Comparison of ENCODE assay signal across 8 cellular contexts in genomic region chr1:94925561-94926364, GRCh38. TPM values are rescaled to one million over a fixed set of nuclear protein-coding genes. Genes with fewer than 3 reads are reported as not detected.
DNase-seq lines count a peak whose midpoint lies in the region; ATAC-seq, FAIRE-seq and TF ChIP-seq lines count a peak whose summit lies in the region.

No MANE protein-coding gene starts in this region.

- CTCF ChIA-PET in SK-N-SH (lab: Yijun Ruan, JAX), result interaction anchor here (1.0 to 5.2 kb wide), 7 partner anchors 12 to 124 kb away, joined by 3 to 36 read pairs (median 13); no protein-coding TSS in a partner anchor

- peak overlapping the region in 2 of 3 donors; percentile 76 to 89 for H3K27ac Mint-ChIP-seq in IgD-negative memory B cell
- no peak overlapping the region for H3K27ac Mint-ChIP-seq in dendritic cell treated with granulocyte-macrophage colony-stimulating factor and Interleukin-4, amounts not matched to agents 40 ng/mL and 50 ng/mL, for 4 days

- intact Hi-C loops in dendritic cell treated with granulocyte-macrophage colony-stimulating factor and Interleukin-4, amounts not matched to agents 40 ng/mL and 50 ng/mL, for 4 days (cut with micrococcal nuclease), result no loop called here
- intact Hi-C loops in kidney (cut with DNase I), result loop anchor here (10.0 kb wide), 1 partner anchor 61 kb away; no protein-coding TSS in a partner anchor

- H3K79me2 ChIP-seq in SK-N-SH (ENCODE audit: insufficient read depth), result peaks cover 77% of the 10 kb centered on the region

- H3K4me3 ChIP-seq in SK-N-SH (ENCODE audit: low read depth in 2 of 2, low read length in 1 of 2) (peak overlapping the region; percentile 96 to 98), kidney (ENCODE audit: low read length in 2 of 2) (peak overlapping the region; percentile 91 to 98), skeletal muscle tissue (ENCODE audit: low read length in 3 of 3) (peak overlapping the region; percentile 73 to 84 (median 74))

- H3K4me3 Mint-ChIP-seq in IgD-negative memory B cell, result peak overlapping the region; percentile 83 to 96 (median 90)
- H3K4me3 Mint-ChIP-seq in dendritic cell treated with granulocyte-macrophage colony-stimulating factor and Interleukin-4, amounts not matched to agents 40 ng/mL and 50 ng/mL, for 4 days, result peak overlapping the region; percentile 55

- peak; percentile 32 for ATAC-seq in GM18520 (IDR thresholded peaks at IDR 0.05; ENCODE audit: unreplicated experiment)
- no peak for ATAC-seq in HG03521 (IDR thresholded peaks at IDR 0.05; ENCODE audit: unreplicated experiment)

- H3K36me3 ChIP-seq in SK-N-SH (replicated peaks in 1 of 2; ENCODE audit: control insufficient read depth in 1 of 2, insufficient read depth in 2 of 2, low read length in 1 of 2), result peaks cover 21 to 27% of the 10 kb centered on the region in 2 experiments
- peaks cover 3 to 5% of the 10 kb centered on the region in 2 donors for H3K36me3 ChIP-seq in kidney (ENCODE audit: control insufficient read depth in 1 of 2, insufficient read depth in 2 of 2, low read length in 2 of 2)
- H3K36me3 ChIP-seq in skeletal muscle tissue (ENCODE audit: control insufficient read depth in 3 of 3, insufficient read depth in 3 of 3, low read length in 3 of 3), result no peaks in the 10 kb centered on the region

- peaks cover 18% of the 10 kb centered on the region for H3F3A ChIP-seq in SK-N-SH (replicated peaks; ENCODE audit: insufficient read depth)

- H3K9me2 ChIP-seq in SK-N-SH, result no peaks in the 10 kb centered on the region; the same call in 1 of the 2 replicates

- H2AFZ ChIP-seq in SK-N-SH (ENCODE audit: low read depth), result peak overlapping the region; percentile 65; the same call in 1 of the 2 replicates

- WGBS in SK-N-SH (ENCODE audit: low lambda C conversion rate), result 1% methylated on average over 33 of the region's 36 CpGs

- H3K4me1 Mint-ChIP-seq in IgD-negative memory B cell, result peaks cover 13 to 24% (median 20%) of the 10 kb centered on the region in 3 donors
- H3K4me1 Mint-ChIP-seq in dendritic cell treated with granulocyte-macrophage colony-stimulating factor and Interleukin-4, amounts not matched to agents 40 ng/mL and 50 ng/mL, for 4 days (ENCODE audit: low read depth), result peaks cover 15% of the 10 kb centered on the region

- TF ChIP-seq EP300 in SK-N-SH (IDR thresholded peaks at IDR 0.05; ENCODE audit: borderline replicate concordance in 1 of 2, low read depth in 1 of 2, low read length in 1 of 2), result peak in 1 of 2 experiments; percentile 32; a peak in 2 of 4 replicates

- peaks cover 47% of the 10 kb centered on the region for H4K20me1 ChIP-seq in SK-N-SH (ENCODE audit: insufficient read depth)

- DNase-seq in ACHN, result peak; percentile 94
- peak; percentile 74 for DNase-seq in SK-N-SH
- peak; percentile 89 for DNase-seq in kidney

- H3K27ac ChIP-seq in SK-N-SH (ENCODE audit: low read depth in 2 of 2, low read length in 1 of 2), result peak overlapping the region; percentile 97 to 98
- peak overlapping the region; percentile 99 for H3K27ac ChIP-seq in kidney (ENCODE audit: low read depth in 2 of 2, low read length in 2 of 2)
- H3K27ac ChIP-seq in skeletal muscle tissue (ENCODE audit: low read depth, low read length), result peak overlapping the region; percentile 92

- no peaks in the 10 kb centered on the region for H3K27me3 ChIP-seq in SK-N-SH (ENCODE audit: insufficient read depth)
- H3K27me3 ChIP-seq in skeletal muscle tissue (ENCODE audit: control insufficient read depth in 3 of 3, insufficient read depth in 3 of 3, low read length in 3 of 3), result peaks cover 11 to 44% (median 30%) of the 10 kb centered on the region in 3 donors

- H3K4me2 ChIP-seq in SK-N-SH, result peak overlapping the region; percentile 88

- POLR2A ChIA-PET in SK-N-SH (lab: Yijun Ruan, JAX), result interaction anchor here (1.3 to 2.3 kb wide), 2 partner anchors 71 to 116 kb away, joined by 4 to 7 read pairs; no protein-coding TSS in a partner anchor

- H3K9me3 Mint-ChIP-seq in IgD-negative memory B cell, result no peaks in the 10 kb centered on the region
- H3K9me3 Mint-ChIP-seq in dendritic cell treated with granulocyte-macrophage colony-stimulating factor and Interleukin-4, amounts not matched to agents 40 ng/mL and 50 ng/mL, for 4 days, result no peaks in the 10 kb centered on the region

- H3K27me3 Mint-ChIP-seq in IgD-negative memory B cell, result peaks cover 33% of the 10 kb centered on the region
- H3K27me3 Mint-ChIP-seq in dendritic cell treated with granulocyte-macrophage colony-stimulating factor and Interleukin-4, amounts not matched to agents 40 ng/mL and 50 ng/mL, for 4 days, result peaks cover 78% of the 10 kb centered on the region

- H3K9ac ChIP-seq in SK-N-SH (peak overlapping the region; percentile 98), kidney (ENCODE audit: low read length in 2 of 2) (peak overlapping the region; percentile 90 to 96), skeletal muscle tissue (ENCODE audit: low read depth in 1 of 3, low read length in 3 of 3) (peak overlapping the region; percentile 81 to 90 (median 86))

- peaks cover 2% of the 10 kb centered on the region for H3K36me3 Mint-ChIP-seq in IgD-negative memory B cell
- no peaks in the 10 kb centered on the region for H3K36me3 Mint-ChIP-seq in dendritic cell treated with granulocyte-macrophage colony-stimulating factor and Interleukin-4, amounts not matched to agents 40 ng/mL and 50 ng/mL, for 4 days (ENCODE audit: low read depth)

- H3K4me1 ChIP-seq in SK-N-SH (ENCODE audit: control insufficient read depth in 1 of 2, insufficient read depth in 2 of 2, low read depth in 1 of 2, low read length in 1 of 2) (peaks cover 39 to 45% of the 10 kb centered on the region in 2 experiments), kidney (ENCODE audit: control insufficient read depth in 1 of 2, insufficient read depth in 1 of 2, low read depth in 1 of 2, low read length in 2 of 2) (peaks cover 20 to 38% of the 10 kb centered on the region in 2 donors), skeletal muscle tissue (ENCODE audit: control insufficient read depth in 3 of 3, insufficient read depth in 3 of 3, low read length in 3 of 3) (peaks cover 11 to 32% (median 19%) of the 10 kb centered on the region in 3 donors)

- in situ Hi-C loops in ACHN (cut with HindIII; ENCODE audit: low pct_ligation_motif_present, low pct_unique_long_range_greater_than_20kb, low sequenced_read_pairs), result no loop called here

- TF ChIP-seq CTCF in SK-N-SH (IDR thresholded peaks at IDR 0.05) (peak; percentile 20), kidney (IDR thresholded peaks at IDR 0.05; ENCODE audit: borderline replicate concordance, extremely low read depth, insufficient read depth) (no peak)

- no peaks in the 10 kb centered on the region for H3K9me3 ChIP-seq in SK-N-SH
- no peaks in the 10 kb centered on the region for H3K9me3 ChIP-seq in kidney (ENCODE audit: control insufficient read depth in 1 of 2, low read length in 2 of 2)
- no peaks in the 10 kb centered on the region for H3K9me3 ChIP-seq in skeletal muscle tissue (ENCODE audit: control insufficient read depth in 3 of 3, low read length in 3 of 3)

- FAIRE-seq in kidney (lab: Jason Lieb, UNC), result no peak

- peak; percentile 8; the same call in 1 of the 2 replicates for TF ChIP-seq RAD21 in SK-N-SH (IDR thresholded peaks at IDR 0.05; ENCODE audit: low read length)

TF ChIP-seq in SK-N-SH, 30 proteins besides CTCF, POLR2A, EP300 and RAD21 (continues in another document):
- peak; percentile 71; the same call in 1 of the 2 replicates for TF ChIP-seq RFX5 (IDR thresholded peaks at IDR 0.05; ENCODE audit: low read length)
- TF ChIP-seq MAX (IDR thresholded peaks at IDR 0.05; ENCODE audit: low read depth), result peak; percentile 16; the same call in 1 of the 2 replicates
- TF ChIP-seq FOSL2 (IDR thresholded peaks at IDR 0.05; ENCODE audit: borderline replicate concordance, low read depth), result 0 out of 2 replicates have a peak, but pooled peaks have one; percentile 52
- no peak for TF ChIP-seq ZBTB33 (IDR thresholded peaks at IDR 0.05; ENCODE audit: borderline replicate concordance, low read depth)
- peak; percentile 19; the same call in 1 of the 2 replicates for TF ChIP-seq NFIC (IDR thresholded peaks at IDR 0.05; ENCODE audit: borderline replicate concordance)
- no peak for TF ChIP-seq MEF2A (IDR thresholded peaks at IDR 0.05; ENCODE audit: borderline replicate concordance, low read depth)
- TF ChIP-seq GABPA (IDR thresholded peaks at IDR 0.05; ENCODE audit: low read depth), result no peak
- 0 out of 2 replicates have a peak, but pooled peaks have one; percentile 16 for TF ChIP-seq GATA2 (CRISPR knock-in tag; IDR thresholded peaks at IDR 0.05)
- TF ChIP-seq FOXM1 (IDR thresholded peaks at IDR 0.05; ENCODE audit: low read depth), result no peak
- 0 out of 2 replicates have a peak, but pooled peaks have one; percentile 63 for TF ChIP-seq SIN3A (IDR thresholded peaks at IDR 0.05; ENCODE audit: borderline replicate concordance, low read depth, low read length)
- TF ChIP-seq ELF1 (IDR thresholded peaks at IDR 0.05), result no peak

RNA-seq across cellular contexts. Expression of gene CNN3, which starts 1.1 kb away (rescaled TPM):
- polyA plus RNA-seq in IgD-negative memory B cell (4.2 TPM), SK-N-SH (2012; rRNA removed) (204 and 242 TPM in 2 replicates), kidney (ENCODE audit: insufficient read depth, low read depth, low replicate concordance) (232 TPM)
- 282 and 327 TPM in 2 replicates for polyA plus RNA-seq in SK-N-SH (2012; cell fraction: cytosol; rRNA removed)
- polyA plus RNA-seq in SK-N-SH (2012; cell fraction: nucleus; rRNA removed), result 113 and 197 TPM in 2 replicates
- total RNA-seq in kidney (291 TPM), skeletal muscle tissue (198 TPM)

Comparison
In these comparisons a context has a peak if more than half of its experiments do, and no peak if none do; other contexts are left out.
1. RNA of gene CNN3, which starts 1.1 kb away (polyA plus RNA-seq): 232 TPM in kidney (single experiment) and 113 to 327 TPM in SK-N-SH; 4.2 TPM in IgD-negative memory B cell (single experiment); every median in the first group is over 10 times any median in the second.
2. Peak in every context shown above with its lines, with median percentiles within 50 percentile points of each other: DNase-seq, H3K27ac ChIP-seq, H3K4me3 ChIP-seq and H3K9ac ChIP-seq.